ENCODE assay signal across 18 cellular contexts in genomic region chr14:43735926-43736325, GRCh38.
DNase-seq lines count a peak whose midpoint lies in the region; ATAC-seq and FAIRE-seq lines count a peak whose summit lies in the region.
"Had no signal": no experiment of that assay in that cellular context is flagged by ENCODE, and none has a peak within 500 bp of the region (broad histone marks: within the 10 kb centered on the region; RNA-seq: fewer than 3 reads in every experiment).

No MANE protein-coding gene starts in this region.

- H3K27me3 Mint-ChIP-seq in natural killer cell treated with Interleukin-12 subunit alpha and Interleukin-12 subunit beta and Interleukin-15 and Interleukin-18, amount 100 ng/mL, for 72 hours = no peaks in the 10 kb centered on the region
- H3K27me3 Mint-ChIP-seq: CD8-positive, alpha-beta memory T cell had no signal

- ATAC-seq in natural killer cell treated with Interleukin-12 subunit alpha and Interleukin-12 subunit beta and Interleukin-15 and Interleukin-18, amount 100 ng/mL, for 72 hours = no peak

- no peaks in the 10 kb centered on the region for H3K4me1 Mint-ChIP-seq in natural killer cell treated with Interleukin-12 subunit alpha and Interleukin-12 subunit beta and Interleukin-15 and Interleukin-18, amount 100 ng/mL, for 72 hours (ENCODE audit: low read depth in 2 of 2)
- H3K4me1 Mint-ChIP-seq: CD8-positive, alpha-beta memory T cell had no signal

- H3K36me3 Mint-ChIP-seq in natural killer cell treated with Interleukin-12 subunit alpha and Interleukin-12 subunit beta and Interleukin-15 and Interleukin-18, amount 100 ng/mL, for 72 hours = no peaks in the 10 kb centered on the region
- H3K36me3 Mint-ChIP-seq: CD8-positive, alpha-beta memory T cell had no signal

- no peak overlapping the region for H3K4me3 Mint-ChIP-seq in natural killer cell treated with Interleukin-12 subunit alpha and Interleukin-12 subunit beta and Interleukin-15 and Interleukin-18, amount 100 ng/mL, for 72 hours

- peaks cover 4% of the 10 kb centered on the region for H3K9me3 Mint-ChIP-seq in natural killer cell treated with Interleukin-12 subunit alpha and Interleukin-12 subunit beta and Interleukin-15 and Interleukin-18, amount 100 ng/mL, for 72 hours

- H3K27ac Mint-ChIP-seq in natural killer cell treated with Interleukin-12 subunit alpha and Interleukin-12 subunit beta and Interleukin-15 and Interleukin-18, amount 100 ng/mL, for 72 hours = no peak overlapping the region
- H3K27ac Mint-ChIP-seq: CD8-positive, alpha-beta memory T cell had no signal

- peak; percentile 10 for DNase-seq in NCI-H2196 (lab: John Stamatoyannopoulos, UW; ENCODE audit: unreplicated experiment)
- DNase-seq in NCI-H2196 treated with DMSO at 0.1 percent for 48 hours (lab: John Stamatoyannopoulos, UW; ENCODE audit: unreplicated experiment) = no peak
- DNase-seq in amniotic epithelial cell (ENCODE audit: low read depth) = peak; percentile 10
- DNase-seq in left kidney (ENCODE audit: low read depth, low spot score) = peak; percentile 70
- no peak for DNase-seq in natural killer cell treated with Interleukin-12 subunit alpha and Interleukin-12 subunit beta and Interleukin-15 and Interleukin-18, amount 100 ng/mL, for 72 hours (ENCODE audit: low spot score)
- DNase-seq in nucleus accumbens (lab: John Stamatoyannopoulos, UW) = no peak
- no peak for DNase-seq in RCC 7860 (ENCODE audit: low spot score)
- DNase-seq: 8988T; AML-193; Caco-2; CD8-positive, alpha-beta memory T cell; DMS53; EL; GDM1; IMR-90 had no signal

- FAIRE-seq in RCC 7860 (lab: Jason Lieb, UNC) = no peak
- FAIRE-seq: GM12892, GM19239, H1 had no signal

Comparison
In these comparisons a context has a peak if more than half of its experiments do, and no peak if none do; other contexts are left out.
1. DNase-seq: peak in NCI-H2196 (single experiment), amniotic epithelial cell (single experiment) and left kidney (single experiment); none in NCI-H2196 treated with DMSO at 0.1 percent for 48 hours (single experiment), natural killer cell treated with Interleukin-12 subunit alpha and Interleukin-12 subunit beta and Interleukin-15 and Interleukin-18, amount 100 ng/mL, for 72 hours (single experiment), nucleus accumbens (0 of 56) and RCC 7860 (single experiment).